Comparison of ENCODE assay signal across 25 cellular contexts in genomic region chr2:226076529-226076928, GRCh38.
"Had no signal": no experiment of that assay in that cellular context is flagged by ENCODE, and none has a peak within 500 bp of the region (broad histone marks: within the 10 kb centered on the region; RNA-seq: fewer than 3 reads in every experiment).

No MANE protein-coding gene starts in this region.

- H3K27me3 ChIP-seq: body of pancreas, Peyer's patch had no signal

- H3K4me3 ChIP-seq: body of pancreas, K562, Peyer's patch had no signal

- H3K27me3 Mint-ChIP-seq: activated B cell treated with CpG ODN at 0.5 μM for 24 hours; activated CD4-positive, alpha-beta T cell treated with anti-CD3 and anti-CD28 coated beads, Interleukin-2, amount 10 ng/mL, durations not matched to agents 24 days and 14 days; activated CD8-positive, alpha-beta memory T cell treated with anti-CD3 and anti-CD28 coated beads, Interleukin-2, amount 10 ng/mL, durations not matched to agents 7 days and 5 days; activated naive CD4-positive, alpha-beta T cell treated with anti-CD3 and anti-CD28 coated beads, Interleukin-2, amount 50 U/mL, for 24 hours had no signal

- H3K36me3 ChIP-seq: Peyer's patch had no signal

- H3K27ac Mint-ChIP-seq: activated B cell treated with CpG ODN at 0.5 μM for 24 hours; activated CD4-positive, alpha-beta T cell treated with anti-CD3 and anti-CD28 coated beads, Interleukin-2, amount 10 ng/mL, durations not matched to agents 24 days and 14 days; activated CD8-positive, alpha-beta memory T cell treated with anti-CD3 and anti-CD28 coated beads, Interleukin-2, amount 10 ng/mL, durations not matched to agents 7 days and 5 days; activated naive CD4-positive, alpha-beta T cell treated with anti-CD3 and anti-CD28 coated beads, Interleukin-2, amount 50 U/mL, for 24 hours; activated T-cell treated with anti-CD3 and anti-CD28 coated beads, Interleukin-2, amount 50 U/mL, for 24 hours; activated T-helper 1 cell treated with anti-CD3 and anti-CD28 coated beads, Interleukin-12 subunit alpha, Interleukin-12 subunit beta, Interleukin-2, Interleukin-4 antibody, amounts not matched to agents 30 ng/mL and 10 ng/mL and 1 ng/mL, durations not matched to agents 14 hours and 24 hours and 36 hours; T-cell had no signal

- H3K9me3 Mint-ChIP-seq: activated B cell treated with CpG ODN at 0.5 μM for 24 hours; activated CD4-positive, alpha-beta T cell treated with anti-CD3 and anti-CD28 coated beads, Interleukin-2, amount 10 ng/mL, durations not matched to agents 24 days and 14 days; activated naive CD4-positive, alpha-beta T cell treated with anti-CD3 and anti-CD28 coated beads, Interleukin-2, amount 50 U/mL, for 24 hours; activated T-cell treated with anti-CD3 and anti-CD28 coated beads, Interleukin-2, amount 50 U/mL, for 24 hours; activated T-helper 1 cell treated with anti-CD3 and anti-CD28 coated beads, Interleukin-12 subunit alpha, Interleukin-12 subunit beta, Interleukin-2, Interleukin-4 antibody, amounts not matched to agents 30 ng/mL and 10 ng/mL and 1 ng/mL, durations not matched to agents 14 hours and 24 hours and 36 hours; T-cell had no signal

- DNase-seq: activated B cell treated with CpG ODN at 0.5 μM for 24 hours; activated CD4-positive, alpha-beta T cell treated with anti-CD3 and anti-CD28 coated beads for 1 hour; activated CD4-positive, alpha-beta T cell treated with anti-CD3 and anti-CD28 coated beads, Interleukin-2, amount 10 ng/mL, durations not matched to agents 24 days and 14 days; activated CD4-positive, alpha-beta T cell treated with anti-CD3 and anti-CD28 coated beads, Interleukin-2, amount 50 U/mL, for 48 hours; activated CD8-positive, alpha-beta memory T cell treated with anti-CD3 and anti-CD28 coated beads, Interleukin-2, amount 10 ng/mL, durations not matched to agents 7 days and 5 days; activated effector memory CD4-positive, alpha-beta T cell treated with Interleukin-2 at 50 U/mL for 16 hours; activated naive CD4-positive, alpha-beta T cell; activated T-cell treated with anti-CD3 and anti-CD28 coated beads, Interleukin-2, amount 50 U/mL, for 24 hours; aorta; body of pancreas; central memory CD4-positive, alpha-beta T cell; Kasumi-1; NCI-H1092 treated with DMSO at 0.1 percent for 48 hours; NCI-H1417 treated with DMSO at 0.1 percent for 48 hours; NCI-H1694; NCI-H2029; Peyer's patch; SHP77; T-cell; T-helper 2 cell; T1000 had no signal

- H3K4me3 Mint-ChIP-seq: activated B cell treated with CpG ODN at 0.5 μM for 24 hours; activated CD4-positive, alpha-beta T cell treated with anti-CD3 and anti-CD28 coated beads, Interleukin-2, amount 10 ng/mL, durations not matched to agents 24 days and 14 days; activated CD8-positive, alpha-beta memory T cell treated with anti-CD3 and anti-CD28 coated beads, Interleukin-2, amount 10 ng/mL, durations not matched to agents 7 days and 5 days; activated naive CD4-positive, alpha-beta T cell treated with anti-CD3 and anti-CD28 coated beads, Interleukin-2, amount 50 U/mL, for 24 hours; activated T-cell treated with anti-CD3 and anti-CD28 coated beads, Interleukin-2, amount 50 U/mL, for 24 hours; activated T-helper 1 cell treated with anti-CD3 and anti-CD28 coated beads, Interleukin-12 subunit alpha, Interleukin-12 subunit beta, Interleukin-2, Interleukin-4 antibody, amounts not matched to agents 30 ng/mL and 10 ng/mL and 1 ng/mL, durations not matched to agents 14 hours and 24 hours and 36 hours; T-cell had no signal

- H3K27ac ChIP-seq: body of pancreas, Peyer's patch, RWPE1 had no signal

- H3K4me1 ChIP-seq: body of pancreas, Peyer's patch had no signal

- H3K4me1 Mint-ChIP-seq: activated B cell treated with CpG ODN at 0.5 μM for 24 hours; activated CD4-positive, alpha-beta T cell treated with anti-CD3 and anti-CD28 coated beads, Interleukin-2, amount 10 ng/mL, durations not matched to agents 24 days and 14 days; activated CD8-positive, alpha-beta memory T cell treated with anti-CD3 and anti-CD28 coated beads, Interleukin-2, amount 10 ng/mL, durations not matched to agents 7 days and 5 days; activated naive CD4-positive, alpha-beta T cell treated with anti-CD3 and anti-CD28 coated beads, Interleukin-2, amount 50 U/mL, for 24 hours; T-cell had no signal

- H3K9me3 ChIP-seq: body of pancreas, Peyer's patch had no signal

- H3K36me3 Mint-ChIP-seq: activated CD8-positive, alpha-beta memory T cell treated with anti-CD3 and anti-CD28 coated beads, Interleukin-2, amount 10 ng/mL, durations not matched to agents 7 days and 5 days; activated naive CD4-positive, alpha-beta T cell treated with anti-CD3 and anti-CD28 coated beads, Interleukin-2, amount 50 U/mL, for 24 hours; T-cell had no signal

- ATAC-seq: activated CD8-positive, alpha-beta memory T cell treated with anti-CD3 and anti-CD28 coated beads, Interleukin-2, amount 10 ng/mL, durations not matched to agents 7 days and 5 days; body of pancreas; K562; T-cell had no signal
